ENCODE assay signal across 25 cellular contexts in the genomic region with DNA sequence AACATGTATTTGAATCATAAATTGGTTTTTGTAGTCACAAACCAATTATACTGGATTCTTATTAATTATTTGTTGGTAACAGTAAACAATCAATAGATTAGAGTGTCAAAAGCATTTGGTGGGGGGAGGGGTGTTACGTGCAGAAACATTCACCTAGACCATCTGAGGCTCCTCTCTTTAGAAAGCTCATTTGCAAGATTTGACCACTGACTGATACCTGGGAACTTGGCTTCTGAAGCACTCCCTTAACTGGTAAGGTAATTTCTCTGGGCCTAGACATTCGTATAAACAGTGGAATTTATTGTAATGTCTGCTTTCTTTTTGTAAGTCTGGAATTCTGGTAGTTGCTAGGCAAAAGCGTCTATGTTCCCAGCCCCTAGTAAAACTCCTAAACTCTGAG.
DNase-seq lines count a peak whose midpoint lies in the region; ATAC-seq, FAIRE-seq and TF ChIP-seq lines count a peak whose summit lies in the region.
"Had no signal": no experiment of that assay in that cellular context is flagged by ENCODE, and none has a peak within 500 bp of the region (broad histone marks: within the 10 kb centered on the region; RNA-seq: fewer than 3 reads in every experiment).

No MANE protein-coding gene starts in this region.

- H3K4me1 Mint-ChIP-seq in Caco-2 (ENCODE audit: low read depth, unreplicated experiment): no peaks in the 10 kb centered on the region
- H3K4me1 Mint-ChIP-seq: CD14-positive monocyte; CD4-positive, alpha-beta memory T cell had no signal

- POLR2A ChIA-PET in H1 (lab: Charles Lee; ENCODE audit: partially characterized antibody): no interaction called here
- POLR2A ChIA-PET in Caco-2 (lab: Charles Lee): no interaction called here

- peak; percentile 52 for FAIRE-seq in H1 (lab: Jason Lieb, UNC)
- FAIRE-seq: A549, GM12878, GM19239, H54, HTR-8/SVneo had no signal

- H3K36me3 Mint-ChIP-seq in Caco-2 (ENCODE audit: insufficient read depth, unreplicated experiment): no peaks in the 10 kb centered on the region
- H3K36me3 Mint-ChIP-seq: CD14-positive monocyte; CD4-positive, alpha-beta memory T cell had no signal

- H3K14ac ChIP-seq in H1 (ENCODE audit: insufficient read length): no peak overlapping the region

- H3K79me2 ChIP-seq in H1 (ENCODE audit: control insufficient read depth in 1 of 2, insufficient read depth in 2 of 2, low read length in 2 of 2) (no peaks in the 10 kb centered on the region), mesendoderm (ENCODE audit: control insufficient read depth, insufficient read depth, low read length) (no peaks in the 10 kb centered on the region), smooth muscle cell (ENCODE audit: low read depth) (no peaks in the 10 kb centered on the region)

- H4K20me1 ChIP-seq in H1 (replicated peaks in 1 of 2; ENCODE audit: control insufficient read depth in 1 of 2, insufficient read depth in 2 of 2, low read length in 2 of 2): no peaks in the 10 kb centered on the region
- no peaks in the 10 kb centered on the region for H4K20me1 ChIP-seq in smooth muscle cell (ENCODE audit: low read depth)
- H4K20me1 ChIP-seq: BLaER1 had no signal

- TF ChIP-seq RAD21 in H1 (IDR thresholded peaks at IDR 0.05 in 1 of 2, conservative IDR thresholded peaks at IDR 0.05 in 1 of 2; ENCODE audit: low read depth in 2 of 2, low read length in 2 of 2): no peak

- TF ChIP-seq CTCF in H1 (IDR thresholded peaks at IDR 0.05; ENCODE audit: control extremely low read depth in 1 of 3, insufficient read depth in 1 of 3, low read depth in 1 of 3, low read length in 3 of 3) (no peak), smooth muscle cell (IDR thresholded peaks at IDR 0.05; ENCODE audit: borderline replicate concordance, insufficient read depth, poor library complexity, severe bottlenecking) (no peak), upper lobe of right lung (IDR thresholded peaks at IDR 0.05) (no peak), Caco-2 (IDR thresholded peaks at IDR 0.05; ENCODE audit: insufficient read depth in 1 of 2, low read depth in 1 of 2, low read length in 1 of 2, severe bottlenecking in 1 of 2, unreplicated experiment in 1 of 2) (no peak)

- no peak for TF ChIP-seq POLR2A in H1 (IDR thresholded peaks at IDR 0.05; ENCODE audit: control extremely low read depth in 1 of 2, low read depth in 2 of 2, low read length in 2 of 2)

- H3K9me3 ChIP-seq in H1 (ENCODE audit: insufficient read depth in 2 of 2, low read depth in 1 of 2, low read length in 1 of 2): no peaks in the 10 kb centered on the region
- no peaks in the 10 kb centered on the region for H3K9me3 ChIP-seq in smooth muscle cell (replicated peaks; ENCODE audit: low read depth)
- H3K9me3 ChIP-seq in upper lobe of right lung: peaks cover 6% of the 10 kb centered on the region
- no peaks in the 10 kb centered on the region for H3K9me3 ChIP-seq in Caco-2
- H3K9me3 ChIP-seq: A549 had no signal

- H3K9ac ChIP-seq in H1 (replicated peaks in 1 of 4; ENCODE audit: extremely low read depth in 1 of 4, low read depth in 3 of 4, low read length in 3 of 4): no peak overlapping the region
- H3K9ac ChIP-seq in mesendoderm (ENCODE audit: low read length): no peak overlapping the region
- H3K9ac ChIP-seq in smooth muscle cell (ENCODE audit: low read depth): no peak overlapping the region
- H3K9ac ChIP-seq: BLaER1 had no signal

- no TSS peak for BruUV-seq in Caco-2 (replicated peaks; lab: Mats Ljungman, UMichigan)

- intact Hi-C loops in upper lobe of right lung (cut with DNase I): no loop called here
- intact Hi-C loops in Caco-2 (cut with micrococcal nuclease; ENCODE audit: unreplicated experiment): no loop called here

- H3K4me1 ChIP-seq in H1 (replicated peaks in 1 of 4; ENCODE audit: control insufficient read depth in 3 of 4, insufficient read depth in 4 of 4, low read length in 3 of 4) (peaks cover 0 to 3% (median 0%) of the 10 kb centered on the region in 4 experiments; a peak in 2 of 7 replicates), mesendoderm (ENCODE audit: control insufficient read depth, low read depth, low read length) (peaks cover 2% of the 10 kb centered on the region), smooth muscle cell (ENCODE audit: low read depth) (peaks cover 19% of the 10 kb centered on the region), upper lobe of right lung (no peaks in the 10 kb centered on the region), Caco-2 (no peaks in the 10 kb centered on the region)
- H3K4me1 ChIP-seq: A549, BLaER1 had no signal

- H2BK5ac ChIP-seq in H1 (ENCODE audit: low read depth, low read length) (no peak overlapping the region), mesendoderm (ENCODE audit: low read length) (no peak overlapping the region)

- WGBS in H1 (ENCODE audit: extremely low coverage in 1 of 2, insufficient coverage in 1 of 2, insufficient read length in 1 of 2, insufficient replicate concordance in 2 of 2, low coverage in 1 of 2, low lambda C conversion rate in 2 of 2, missing lambda C conversion rate in 1 of 2), 2 experiments: 71% methylated on average over 3 of the region's 3 CpGs; no CpG with 5 or more reads in 1 of the 2 experiments
- WGBS in mesendoderm (ENCODE audit: extremely low coverage, insufficient coverage, low lambda C conversion rate): no CpG with 5 or more reads among the region's 3 CpGs
- WGBS in smooth muscle cell (ENCODE audit: low lambda C conversion rate): 42% methylated on average over 3 of the region's 3 CpGs

- peaks cover 2% of the 10 kb centered on the region for H3K27me3 Mint-ChIP-seq in Caco-2 (ENCODE audit: insufficient read depth, unreplicated experiment)
- H3K27me3 Mint-ChIP-seq: CD4-positive, alpha-beta memory T cell had no signal

- H3K4me3 ChIP-seq in H1 (ENCODE audit: extremely low read depth in 1 of 4, insufficient read depth in 2 of 4, low read depth in 3 of 4, low read length in 4 of 4) (no peak overlapping the region), mesendoderm (ENCODE audit: low read length) (no peak overlapping the region), smooth muscle cell (no peak overlapping the region), upper lobe of right lung (no peak overlapping the region), Caco-2 (ENCODE audit: low read depth, low read length) (no peak overlapping the region)
- H3K4me3 ChIP-seq: A549, BLaER1, GM12878 had no signal

- no peak overlapping the region for H2BK120ac ChIP-seq in H1 (replicated peaks; ENCODE audit: low read depth, low read length)
- H2BK120ac ChIP-seq in mesendoderm (ENCODE audit: low read depth, low read length): no peak overlapping the region

- H3K9me3 Mint-ChIP-seq in Caco-2 (ENCODE audit: unreplicated experiment): no peaks in the 10 kb centered on the region

- no peaks in the 10 kb centered on the region for H3K23me2 ChIP-seq in H1 (ENCODE audit: low read depth, low read length)

- H4K8ac ChIP-seq in H1 (ENCODE audit: extremely low read depth, insufficient read depth, low read length) (no peak overlapping the region), mesendoderm (ENCODE audit: low read depth, low read length) (no peak overlapping the region)

- no peaks in the 10 kb centered on the region for H3K27me3 ChIP-seq in H1 (replicated peaks in 1 of 4; ENCODE audit: control insufficient read depth in 3 of 4, extremely low read depth in 1 of 4, insufficient read depth in 3 of 4, low read length in 3 of 4)
- H3K27me3 ChIP-seq in mesendoderm (ENCODE audit: insufficient read depth, low read length, poor library complexity): no peaks in the 10 kb centered on the region
- H3K27me3 ChIP-seq in smooth muscle cell (ENCODE audit: low read depth): no peaks in the 10 kb centered on the region
- no peaks in the 10 kb centered on the region for H3K27me3 ChIP-seq in upper lobe of right lung
- no peaks in the 10 kb centered on the region for H3K27me3 ChIP-seq in Caco-2 (replicated peaks; ENCODE audit: control insufficient read depth, insufficient read depth, low read length)
- H3K27me3 ChIP-seq: BLaER1 had no signal

- no peak overlapping the region for H3K4me3 Mint-ChIP-seq in Caco-2 (ENCODE audit: unreplicated experiment)
- H3K4me3 Mint-ChIP-seq: CD14-positive monocyte; CD4-positive, alpha-beta memory T cell; HFFc6 had no signal

- no peak overlapping the region for H2BK20ac ChIP-seq in H1 (ENCODE audit: low read length)

- H3K4me2 ChIP-seq in H1 (ENCODE audit: insufficient read depth in 1 of 2, low read depth in 2 of 2, low read length in 2 of 2) (no peak overlapping the region), mesendoderm (ENCODE audit: low read length) (no peak overlapping the region), smooth muscle cell (peak overlapping the region; percentile 52)
- H3K4me2 ChIP-seq: A549, BLaER1 had no signal

- H2BK12ac ChIP-seq in H1 (ENCODE audit: low read depth, low read length): no peak overlapping the region

- peak; percentile 32 for DNase-seq in NCI-H146 (lab: John Stamatoyannopoulos, UW)
- no peak for DNase-seq in NCI-H146 treated with DMSO at 0.1 percent for 48 hours (lab: John Stamatoyannopoulos, UW; ENCODE audit: unreplicated experiment)
- DNase-seq in H1 (ENCODE audit: low read depth in 1 of 2, low spot score in 2 of 2): no peak
- DNase-seq in mesendoderm: peak; percentile 48
- no peak for DNase-seq in smooth muscle cell (lab: John Stamatoyannopoulos, UW; ENCODE audit: unreplicated experiment)
- no peak for DNase-seq in NCI-H748 (lab: John Stamatoyannopoulos, UW; ENCODE audit: unreplicated experiment)
- DNase-seq in upper lobe of right lung: no peak
- no peak for DNase-seq in Caco-2
- DNase-seq: AML-193; CD4-positive, alpha-beta memory T cell; DMS 273 treated with DMSO at 0.1 percent for 48 hours; DMS53; DND-41; EL; HFFc6; IMR-90 had no signal

- H3K4ac ChIP-seq in H1 (replicated peaks; ENCODE audit: insufficient read length, low read depth, low read length): no peak overlapping the region
- no peak overlapping the region for H3K4ac ChIP-seq in mesendoderm (ENCODE audit: low read depth, low read length)

- H3K36me3 ChIP-seq in H1 (ENCODE audit: control insufficient read depth in 2 of 4, insufficient read depth in 4 of 4, low read length in 3 of 4) (no peaks in the 10 kb centered on the region), mesendoderm (ENCODE audit: control insufficient read depth, insufficient read depth, low read length) (no peaks in the 10 kb centered on the region), smooth muscle cell (ENCODE audit: low read depth) (no peaks in the 10 kb centered on the region), upper lobe of right lung (no peaks in the 10 kb centered on the region), Caco-2 (ENCODE audit: control insufficient read depth, insufficient read depth, low read length) (no peaks in the 10 kb centered on the region)
- H3K36me3 ChIP-seq: BLaER1 had no signal

- H3K56ac ChIP-seq in H1 (replicated peaks; ENCODE audit: insufficient read length, low read depth, low read length) (no peak overlapping the region), mesendoderm (ENCODE audit: low read length) (no peak overlapping the region)

- H4K91ac ChIP-seq in H1 (replicated peaks; ENCODE audit: insufficient read length, low read length): no peak overlapping the region

- H3K27ac Mint-ChIP-seq in Caco-2 (ENCODE audit: unreplicated experiment): no peak overlapping the region
- H3K27ac Mint-ChIP-seq: CD14-positive monocyte; CD4-positive, alpha-beta memory T cell; HFFc6 had no signal

- TF ChIP-seq EP300 in H1 (IDR thresholded peaks at IDR 0.05; ENCODE audit: borderline replicate concordance in 1 of 2, low read depth in 2 of 2, low read length in 2 of 2): no peak

- H3K18ac ChIP-seq in H1 (ENCODE audit: extremely low read depth, low read length) (no peak overlapping the region), mesendoderm (ENCODE audit: low read length) (no peak overlapping the region)

- no peak overlapping the region for H4K5ac ChIP-seq in H1 (ENCODE audit: insufficient read length, low read depth, low read length)
- H4K5ac ChIP-seq in mesendoderm (ENCODE audit: low read length): no peak overlapping the region

- H2AK5ac ChIP-seq in H1 (ENCODE audit: low read depth, low read length) (no peak overlapping the region), mesendoderm (ENCODE audit: low read length) (no peak overlapping the region)

- H2AFZ ChIP-seq in H1 (ENCODE audit: low read length): no peak overlapping the region
- peak overlapping the region; percentile 13 for H2AFZ ChIP-seq in smooth muscle cell (ENCODE audit: low read depth)

- H3K23ac ChIP-seq in H1 (ENCODE audit: insufficient read length) (no peak overlapping the region), mesendoderm (ENCODE audit: low read length) (no peak overlapping the region)

- no peaks in the 10 kb centered on the region for H3K79me1 ChIP-seq in H1 (ENCODE audit: low read depth, low read length)
- H3K79me1 ChIP-seq in mesendoderm (ENCODE audit: low read length): no peaks in the 10 kb centered on the region

- H3K27ac ChIP-seq in H1 (ENCODE audit: low read depth, low read length): no peak overlapping the region
- no peak overlapping the region for H3K27ac ChIP-seq in mesendoderm (ENCODE audit: low read depth, low read length)
- peak overlapping the region; percentile 76 for H3K27ac ChIP-seq in smooth muscle cell (ENCODE audit: low read depth)
- H3K27ac ChIP-seq in upper lobe of right lung: no peak overlapping the region
- H3K27ac ChIP-seq: 22Rv1, A549, BLaER1 had no signal

- H2BK15ac ChIP-seq in H1 (ENCODE audit: low read length): no peak overlapping the region
- H2BK15ac ChIP-seq in mesendoderm (replicated peaks; ENCODE audit: low read depth): no peak overlapping the region

- no peak for ATAC-seq in upper lobe of right lung
- ATAC-seq: A549, GM12878, HCT116 had no signal

- no peaks in the 10 kb centered on the region for H3F3A ChIP-seq in smooth muscle cell (ENCODE audit: low read depth)

- CTCF ChIA-PET in H1 (lab: Charles Lee; ENCODE audit: partially characterized antibody) (interaction anchor here (1.6 kb wide), 1 partner anchor 25 kb away, joined by 3 read pairs; no protein-coding TSS in a partner anchor), Caco-2 (lab: Charles Lee) (no interaction called here)

Comparison
In these comparisons a context has a peak if more than half of its experiments do, and no peak if none do; other contexts are left out.
1. DNase-seq: peak in NCI-H146 (single experiment) and mesendoderm (single experiment); none in NCI-H146 treated with DMSO at 0.1 percent for 48 hours (single experiment), H1 (0 of 2), smooth muscle cell (single experiment), NCI-H748 (single experiment), upper lobe of right lung (single experiment) and Caco-2 (0 of 2).